Comparison of ENCODE assay signal across 8 cellular contexts in the genomic region with DNA sequence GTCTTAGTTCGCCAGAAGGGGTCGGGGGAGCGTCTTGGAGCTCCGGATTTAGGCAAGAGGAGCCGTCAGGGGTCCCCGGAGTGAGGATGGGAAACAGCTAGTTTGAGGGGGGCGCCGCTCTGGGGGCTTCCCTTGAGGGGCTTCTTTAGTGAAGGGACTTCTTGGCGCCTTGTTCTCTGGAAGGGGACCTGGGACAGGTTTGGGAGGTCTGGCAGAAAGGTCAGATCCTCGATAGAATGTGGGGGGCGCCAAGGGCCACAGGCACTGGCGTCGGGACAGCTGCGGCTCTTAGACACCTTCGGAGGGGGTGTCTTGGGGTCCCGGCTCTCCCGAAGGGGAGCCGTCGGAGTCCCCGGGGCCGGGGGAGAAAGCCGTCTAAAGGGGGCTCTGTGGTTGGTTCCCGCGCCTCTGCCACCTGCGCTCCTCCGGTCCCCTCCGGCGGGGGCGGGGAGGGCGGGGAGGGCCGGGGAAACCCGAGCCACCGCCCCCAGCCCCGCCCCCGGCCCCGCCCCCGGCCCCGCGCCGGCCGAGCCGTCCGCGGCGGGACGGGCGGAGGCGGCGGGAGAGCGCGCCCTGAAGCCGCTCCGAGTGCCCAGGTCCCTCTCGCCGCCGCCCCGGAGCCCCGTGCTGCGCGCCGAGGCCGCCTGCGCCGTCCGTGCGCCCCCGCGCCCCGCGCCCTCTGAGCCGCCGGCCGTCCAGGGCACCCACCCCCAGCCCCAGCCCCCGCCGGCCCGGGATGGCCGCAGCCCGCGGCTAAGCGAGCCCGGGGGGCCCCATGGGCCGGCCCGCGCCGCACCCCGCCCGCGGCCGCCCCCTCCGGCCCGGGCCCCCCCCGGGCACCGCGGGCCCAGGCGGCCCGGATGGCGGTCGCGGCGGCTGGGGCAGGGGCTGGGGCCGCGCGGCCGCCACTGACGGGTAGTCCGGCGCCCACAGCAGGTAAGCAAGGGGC. TPM values are rescaled to one million over a fixed set of nuclear protein-coding genes. Genes with fewer than 3 reads are reported as not detected.
DNase-seq lines count a peak whose midpoint lies in the region; ATAC-seq lines count a peak whose summit lies in the region.

A gene with protein sequence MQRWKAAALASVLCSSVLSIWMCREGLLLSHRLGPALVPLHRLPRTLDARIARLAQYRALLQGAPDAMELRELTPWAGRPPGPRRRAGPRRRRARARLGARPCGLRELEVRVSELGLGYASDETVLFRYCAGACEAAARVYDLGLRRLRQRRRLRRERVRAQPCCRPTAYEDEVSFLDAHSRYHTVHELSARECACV (plus strand): TSS at position 552 of the 949 bp plus-strand sequence. CDS start 19,099 bp downstream, outside the sequence.

- no peak within 1 kb of the TSS for H3K27ac ChIP-seq in ACC112 (ENCODE audit: low read depth, low read length)

- H3K27me3 Mint-ChIP-seq in natural killer cell treated with Interleukin-12 subunit alpha and Interleukin-12 subunit beta and Interleukin-15 and Interleukin-18, amount 100 ng/mL, for 72 hours, result peaks cover 14 to 16% of the 10 kb centered on the region in 2 donors

- peaks cover 14 to 17% of the 10 kb centered on the region in 2 donors for H3K4me1 Mint-ChIP-seq in natural killer cell treated with Interleukin-12 subunit alpha and Interleukin-12 subunit beta and Interleukin-15 and Interleukin-18, amount 100 ng/mL, for 72 hours (ENCODE audit: low read depth in 2 of 2)

- DNase-seq in HPDE6-E6E7 (ENCODE audit: extremely low spot score) (peak; percentile 60), glomerular visceral epithelial cell (ENCODE audit: extremely low spot score) (no peak)
- peak; percentile 44 for DNase-seq in activated CD4-positive, alpha-beta T cell treated with anti-CD3 and anti-CD28 coated beads for 1 hour
- peak; percentile 35 for DNase-seq in effector CD4-positive, alpha-beta T cell
- DNase-seq in natural killer cell treated with Interleukin-12 subunit alpha and Interleukin-12 subunit beta and Interleukin-15 and Interleukin-18, amount 100 ng/mL, for 72 hours (ENCODE audit: low spot score), result no peak

- H3K4me3 ChIP-seq in ACC112 (ENCODE audit: low read depth, low read length), result peak within 1 kb of the TSS; percentile 70; the same call in 1 of the 2 replicates

- H3K36me3 ChIP-seq in ACC112 (ENCODE audit: insufficient read depth, low read length), result no peaks in the 10 kb centered on the region

- no peak within 1 kb of the TSS for H3K27ac Mint-ChIP-seq in natural killer cell treated with Interleukin-12 subunit alpha and Interleukin-12 subunit beta and Interleukin-15 and Interleukin-18, amount 100 ng/mL, for 72 hours

- H3K4me3 Mint-ChIP-seq in natural killer cell treated with Interleukin-12 subunit alpha and Interleukin-12 subunit beta and Interleukin-15 and Interleukin-18, amount 100 ng/mL, for 72 hours, result peak within 1 kb of the TSS; percentile 53

- H3K9me3 Mint-ChIP-seq in natural killer cell treated with Interleukin-12 subunit alpha and Interleukin-12 subunit beta and Interleukin-15 and Interleukin-18, amount 100 ng/mL, for 72 hours, result no peaks in the 10 kb centered on the region

- H2AFZ ChIP-seq in ACC112 (ENCODE audit: low read length, unreplicated experiment), result no peak within 1 kb of the TSS

- H3K27me3 ChIP-seq in ACC112 (ENCODE audit: insufficient read depth, low read length), result peaks cover 18% of the 10 kb centered on the region

- ATAC-seq in natural killer cell treated with Interleukin-12 subunit alpha and Interleukin-12 subunit beta and Interleukin-15 and Interleukin-18, amount 100 ng/mL, for 72 hours, result peak; percentile 18 to 62
- ATAC-seq in GM19324 (IDR thresholded peaks at IDR 0.05; ENCODE audit: low FRiP score, unreplicated experiment), result no peak
- no peak for ATAC-seq in GM21737 (IDR thresholded peaks at IDR 0.05; ENCODE audit: unreplicated experiment)

- H3K36me3 Mint-ChIP-seq in natural killer cell treated with Interleukin-12 subunit alpha and Interleukin-12 subunit beta and Interleukin-15 and Interleukin-18, amount 100 ng/mL, for 72 hours, result no peaks in the 10 kb centered on the region

- H3K79me2 ChIP-seq in ACC112 (ENCODE audit: control insufficient read depth, insufficient read depth, low read length, unreplicated experiment), result no peaks in the 10 kb centered on the region

- peaks cover 3% of the 10 kb centered on the region for H3K4me1 ChIP-seq in ACC112 (ENCODE audit: control insufficient read depth, insufficient read depth, low read length, unreplicated experiment)

RNA-seq across cellular contexts. Expression of the gene that starts here (rescaled TPM):
- total RNA-seq in natural killer cell treated with Interleukin-12 subunit alpha and Interleukin-12 subunit beta and Interleukin-15 and Interleukin-18, amount 100 ng/mL, for 72 hours, result not detected

Comparison
In these comparisons a context has a peak if more than half of its experiments do, and no peak if none do; other contexts are left out.
1. Peak in ATAC-seq in natural killer cell treated with Interleukin-12 subunit alpha and Interleukin-12 subunit beta and Interleukin-15 and Interleukin-18, amount 100 ng/mL, for 72 hours; RNA of the gene not detected or under 1 TPM.
2. DNase-seq: peak in HPDE6-E6E7 (single experiment), activated CD4-positive, alpha-beta T cell treated with anti-CD3 and anti-CD28 coated beads for 1 hour (single experiment) and effector CD4-positive, alpha-beta T cell (single experiment); none in natural killer cell treated with Interleukin-12 subunit alpha and Interleukin-12 subunit beta and Interleukin-15 and Interleukin-18, amount 100 ng/mL, for 72 hours (single experiment) and glomerular visceral epithelial cell (single experiment).